In genomic region chr1:41427943-41428735, GRCh38 we compare ENCODE assay signal across 30 cellular contexts. TPM values are rescaled to one million over a fixed set of nuclear protein-coding genes. Genes with fewer than 3 reads are reported as not detected.
A peak's percentile ranks its signal among the peaks of the same experiment; 100 is the strongest.
DNase-seq lines count a peak whose midpoint lies in the region; ATAC-seq and TF ChIP-seq lines count a peak whose summit lies in the region.
"Had no signal": no experiment of that assay in that cellular context is flagged by ENCODE, and none has a peak within 500 bp of the region (broad histone marks: within the 10 kb centered on the region; RNA-seq: fewer than 3 reads in every experiment).

No MANE protein-coding gene starts in this region.

- peaks cover 13% of the 10 kb centered on the region for H3K4me1 Mint-ChIP-seq in glutamatergic neuron (ENCODE audit: low read depth, unreplicated experiment)
- H3K4me1 Mint-ChIP-seq: activated naive CD8-positive, alpha-beta T cell treated with anti-CD3 and anti-CD28 coated beads, Interleukin-2, amount 50 U/mL, for 24 hours had no signal

- TF ChIP-seq POLR2A in NB4 (IDR thresholded peaks at IDR 0.05; ENCODE audit: extremely low read depth, insufficient read length) = no peak

- peak overlapping the region; percentile 44 for H3K27ac Mint-ChIP-seq in glutamatergic neuron (ENCODE audit: unreplicated experiment)
- H3K27ac Mint-ChIP-seq: activated CD8-positive, alpha-beta T cell treated with anti-CD3 and anti-CD28 coated beads for 36 hours; activated naive CD8-positive, alpha-beta T cell treated with anti-CD3 and anti-CD28 coated beads, Interleukin-2, amount 50 U/mL, for 24 hours; CD8-positive, alpha-beta T cell had no signal

- no peak for TF ChIP-seq CTCF in NB4 (IDR thresholded peaks at IDR 0.05; ENCODE audit: low read depth, low read length)
- no peak for TF ChIP-seq CTCF in glutamatergic neuron (IDR thresholded peaks at IDR 0.05; ENCODE audit: partially characterized antibody, unreplicated experiment)

- DNase-seq in NB4 (ENCODE audit: low read depth) (peak; percentile 34), SKM-1 treated with dmso at 0.1 percent for 144 hours (lab: John Stamatoyannopoulos, UW; ENCODE audit: unreplicated experiment) (peak; percentile 88), glutamatergic neuron (no peak), aorta (peak; percentile 18 to 58), caudate nucleus (lab: John Stamatoyannopoulos, UW) (no peak), activated T-cell treated with anti-CD3 and anti-CD28 coated beads for 4 hours (no peak)
- DNase-seq: activated CD8-positive, alpha-beta T cell treated with anti-CD3 and anti-CD28 coated beads for 36 hours; activated gamma-delta T cell treated with Interleukin-2 at 50 U/mL for 16 hours; activated naive CD8-positive, alpha-beta T cell treated with anti-CD3 and anti-CD28 coated beads, Interleukin-2, amount 50 U/mL, for 24 hours; CD8-positive, alpha-beta T cell; DMS153; effector memory CD4-positive, alpha-beta T cell; esophagus squamous epithelium; hypothalamus; KG1; NCI-H1048; NCI-H187; NCI-H2171 treated with DMSO at 0.1 percent for 48 hours; NCI-H524 treated with DMSO at 0.1 percent for 48 hours; NK-92 treated with Interleukin-12 subunit alpha and Interleukin-12 subunit beta, amount 100 ng/mL, for 24 hours; stimulated activated naive CD8-positive, alpha-beta T cell treated with anti-CD3 and anti-CD28 coated beads, Interleukin-15, amount 100 ng/mL, for 72 hours had no signal

- no peak overlapping the region for H3K27ac ChIP-seq in aorta (ENCODE audit: low read depth in 1 of 2, low read length in 2 of 2)
- H3K27ac ChIP-seq in caudate nucleus (ENCODE audit: low read depth, low read length) = no peak overlapping the region
- H3K27ac ChIP-seq: esophagus squamous epithelium had no signal

- H3K4me1 ChIP-seq in aorta (ENCODE audit: control insufficient read depth in 1 of 2, insufficient read depth in 2 of 2, low read length in 2 of 2) = no peaks in the 10 kb centered on the region

- 90 to 94% methylated on average over 11 of the region's 11 CpGs for WGBS in aorta, 2 donors

- no peaks in the 10 kb centered on the region for H3K9me3 ChIP-seq in aorta (ENCODE audit: control insufficient read depth, low read length)
- H3K9me3 ChIP-seq: esophagus squamous epithelium, tibial nerve had no signal

- H3K27me3 ChIP-seq in aorta (ENCODE audit: control insufficient read depth in 1 of 2, insufficient read depth in 2 of 2, low read length in 1 of 2) = no peaks in the 10 kb centered on the region
- H3K27me3 ChIP-seq: tibial nerve had no signal

- intact Hi-C loops in aorta (cut with DNase I) = no loop called here

- no peak overlapping the region for H3K4me3 Mint-ChIP-seq in glutamatergic neuron (ENCODE audit: unreplicated experiment)
- H3K4me3 Mint-ChIP-seq: activated CD8-positive, alpha-beta T cell treated with anti-CD3 and anti-CD28 coated beads for 36 hours; activated naive CD8-positive, alpha-beta T cell treated with anti-CD3 and anti-CD28 coated beads, Interleukin-2, amount 50 U/mL, for 24 hours; CD8-positive, alpha-beta T cell; neural crest cell; stimulated activated naive CD8-positive, alpha-beta T cell treated with anti-CD3 and anti-CD28 coated beads, Interleukin-15, amount 100 ng/mL, for 72 hours had no signal

- peaks cover 11% of the 10 kb centered on the region for H3K27me3 Mint-ChIP-seq in glutamatergic neuron (ENCODE audit: unreplicated experiment)

- no peak overlapping the region for H3K4me3 ChIP-seq in NB4 (ENCODE audit: low read depth, low read length)
- H3K4me3 ChIP-seq in aorta (ENCODE audit: low read length in 2 of 2) = no peak overlapping the region
- H3K4me3 ChIP-seq: esophagus squamous epithelium, tibial nerve had no signal

- H3K36me3 ChIP-seq in aorta (ENCODE audit: control insufficient read depth in 1 of 2, insufficient read depth in 2 of 2, low read length in 1 of 2) = no peaks in the 10 kb centered on the region
- H3K36me3 ChIP-seq: esophagus squamous epithelium, tibial nerve had no signal

- ATAC-seq in aorta (ENCODE audit: low FRiP score) (no peak), HG03097 (IDR thresholded peaks at IDR 0.05; ENCODE audit: low FRiP score, unreplicated experiment) (no peak)
- ATAC-seq: activated CD4-positive, CD25-positive, alpha-beta regulatory T cell treated with anti-CD3 and anti-CD28 coated beads, Interleukin-2, amount 50 U/mL, for 24 hours; activated CD8-positive, alpha-beta T cell treated with anti-CD3 and anti-CD28 coated beads for 36 hours; activated naive CD8-positive, alpha-beta T cell treated with anti-CD3 and anti-CD28 coated beads, Interleukin-2, amount 50 U/mL, for 24 hours; CD8-positive, alpha-beta T cell; sciatic nerve; stimulated activated naive CD8-positive, alpha-beta T cell treated with anti-CD3 and anti-CD28 coated beads, Interleukin-15, amount 100 ng/mL, for 72 hours had no signal

- no peaks in the 10 kb centered on the region for H3K36me3 Mint-ChIP-seq in glutamatergic neuron (ENCODE audit: unreplicated experiment)
- H3K36me3 Mint-ChIP-seq: CD8-positive, alpha-beta T cell had no signal

- peaks cover 6% of the 10 kb centered on the region for H3K9me3 Mint-ChIP-seq in glutamatergic neuron (ENCODE audit: unreplicated experiment)
- H3K9me3 Mint-ChIP-seq: activated CD8-positive, alpha-beta T cell treated with anti-CD3 and anti-CD28 coated beads for 36 hours; activated naive CD8-positive, alpha-beta T cell treated with anti-CD3 and anti-CD28 coated beads, Interleukin-2, amount 50 U/mL, for 24 hours; CD8-positive, alpha-beta T cell; neural crest cell; stimulated activated naive CD8-positive, alpha-beta T cell treated with anti-CD3 and anti-CD28 coated beads, Interleukin-15, amount 100 ng/mL, for 72 hours had no signal

RNA-seq across cellular contexts. Expression of gene EDN2, which starts 56.3 kb away (rescaled TPM):
- not detected for total RNA-seq in glutamatergic neuron (ENCODE audit: unreplicated experiment)
- total RNA-seq in aorta = 1 to 10 TPM in 1 of 2 donors, under 1 TPM in 1; 0.36 to 1.5 TPM
- polyA plus RNA-seq in aorta = 1 to 10 TPM in 1 of 2 donors, not detected in 1; 2.3 TPM
- total RNA-seq: activated CD8-positive, alpha-beta T cell treated with anti-CD3 and anti-CD28 coated beads for 36 hours; frontal cortex; liver; mononuclear cell; neural crest cell; posterior vena cava; sciatic nerve had no signal

Comparison
In these comparisons a context has a peak if more than half of its experiments do, and no peak if none do; other contexts are left out.
1. DNase-seq: peak in NB4 (single experiment), SKM-1 treated with dmso at 0.1 percent for 144 hours (single experiment) and aorta (2 of 2); none in glutamatergic neuron (single experiment), caudate nucleus (0 of 61) and activated T-cell treated with anti-CD3 and anti-CD28 coated beads for 4 hours (single experiment).